Comparison of ENCODE assay signal across 8 cellular contexts in the genomic region with DNA sequence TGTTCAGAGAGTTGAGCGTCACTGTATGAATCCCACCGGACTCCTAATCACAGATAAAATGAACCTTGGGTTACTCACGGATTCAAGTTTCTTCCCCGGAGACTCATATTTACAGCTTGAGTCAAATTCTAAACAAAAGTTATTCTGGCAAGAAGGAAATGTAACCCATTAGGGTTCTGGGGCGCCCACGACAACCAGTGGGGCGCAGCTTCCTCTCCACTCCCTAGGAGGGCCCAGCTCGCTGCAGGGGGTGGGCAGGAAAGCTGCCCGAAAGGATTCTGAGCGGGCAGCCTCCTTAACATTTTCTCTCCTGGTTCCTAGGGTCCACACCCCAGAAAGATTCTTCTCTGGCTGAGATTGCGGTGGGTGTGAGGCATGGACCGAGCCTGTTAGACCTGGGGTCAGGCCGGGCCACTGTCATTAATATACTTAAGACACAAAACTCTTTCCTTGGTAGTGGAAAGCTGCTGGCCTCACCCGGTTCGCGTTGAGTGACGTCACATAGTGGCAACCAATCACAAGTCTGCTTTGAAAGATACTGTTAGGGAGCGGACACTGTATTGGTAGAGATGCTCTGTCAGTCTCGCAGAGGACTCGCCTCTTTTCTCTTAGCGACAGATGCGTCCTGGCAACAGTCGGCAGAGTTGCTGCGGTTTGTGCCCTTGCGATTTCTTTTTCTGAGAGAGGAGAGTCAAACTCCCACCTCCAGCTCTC. TPM values are rescaled to one million over a fixed set of nuclear protein-coding genes. Genes with fewer than 3 reads are reported as not detected.
DNase-seq lines count a peak whose midpoint lies in the region; ATAC-seq and FAIRE-seq lines count a peak whose summit lies in the region.

No MANE protein-coding gene starts in this region.

- no peaks in the 10 kb centered on the region for H3K79me2 ChIP-seq in mesendoderm (ENCODE audit: control insufficient read depth, insufficient read depth, low read length)

- H2BK5ac ChIP-seq in mesendoderm (ENCODE audit: low read length), result no peak overlapping the region

- DNase-seq in AG08396 (ENCODE audit: low spot score) (peak; percentile 97), NCI-H748 treated with DMSO at 0.1 percent for 48 hours (lab: John Stamatoyannopoulos, UW) (peak; percentile 84), mesendoderm (peak; percentile 99)
- peak; percentile 63 to 66 for DNase-seq in activated CD8-positive, alpha-beta memory T cell treated with anti-CD3 and anti-CD28 coated beads for 4 hours (ENCODE audit: low read depth in 2 of 2)
- DNase-seq in stimulated activated CD8-positive, alpha-beta memory T cell treated with anti-CD3 and anti-CD28 coated beads, Interleukin-15, amount 100 ng/mL, for 1 hour (ENCODE audit: low read depth), result peak; percentile 69

- peak overlapping the region; percentile 3 for H2BK15ac ChIP-seq in mesendoderm (replicated peaks; ENCODE audit: low read depth)

- H2AK5ac ChIP-seq in mesendoderm (ENCODE audit: low read length), result no peak overlapping the region

- peak overlapping the region; percentile 40 for H3K4me3 ChIP-seq in mesendoderm (ENCODE audit: low read length)

- H3K4ac ChIP-seq in mesendoderm (ENCODE audit: low read depth, low read length), result no peak overlapping the region

- no peak overlapping the region for H3K27ac ChIP-seq in mesendoderm (ENCODE audit: low read depth, low read length)

- H2BK120ac ChIP-seq in mesendoderm (ENCODE audit: low read depth, low read length), result no peak overlapping the region

- peak overlapping the region; percentile 53 for H3K9ac ChIP-seq in mesendoderm (ENCODE audit: low read length)

- no peak overlapping the region for H4K5ac ChIP-seq in mesendoderm (ENCODE audit: low read length)

- peak; percentile 91 for FAIRE-seq in endometrium (lab: Jason Lieb, UNC)

- ATAC-seq in GM19035 (IDR thresholded peaks at IDR 0.05; ENCODE audit: unreplicated experiment), result peak; percentile 100
- ATAC-seq in HG03354 (IDR thresholded peaks at IDR 0.05; ENCODE audit: poor library complexity, severe bottlenecking, unreplicated experiment), result peak; percentile 100

- peak overlapping the region; percentile 58 for H3K56ac ChIP-seq in mesendoderm (ENCODE audit: low read length)

- H3K4me1 ChIP-seq in mesendoderm (ENCODE audit: control insufficient read depth, low read depth, low read length), result no peaks in the 10 kb centered on the region

- no CpG with 5 or more reads among the region's 25 CpGs for WGBS in mesendoderm (ENCODE audit: extremely low coverage, insufficient coverage, low lambda C conversion rate)

- no peaks in the 10 kb centered on the region for H3K79me1 ChIP-seq in mesendoderm (ENCODE audit: low read length)

- no peaks in the 10 kb centered on the region for H3K36me3 ChIP-seq in mesendoderm (ENCODE audit: control insufficient read depth, insufficient read depth, low read length)

- no peak overlapping the region for H3K18ac ChIP-seq in mesendoderm (ENCODE audit: low read length)

- H3K23ac ChIP-seq in mesendoderm (ENCODE audit: low read length), result no peak overlapping the region

- peak overlapping the region; percentile 83 for H3K4me2 ChIP-seq in mesendoderm (ENCODE audit: low read length)

- no peaks in the 10 kb centered on the region for H3K27me3 ChIP-seq in mesendoderm (ENCODE audit: insufficient read depth, low read length, poor library complexity)

- no peak overlapping the region for H4K8ac ChIP-seq in mesendoderm (ENCODE audit: low read depth, low read length)

RNA-seq across cellular contexts. Expression of a gene that starts 13.6 kb away (rescaled TPM):
- 0.84 TPM for polyA plus RNA-seq in mesendoderm (2013, experiment 1 of 2)
- 1.1 TPM for polyA plus RNA-seq in mesendoderm (2013, experiment 2 of 2)
